Comparison of ENCODE assay signal across 8 cellular contexts in genomic region chr3:197737319-197737649, GRCh38. TPM values are rescaled to one million over a fixed set of nuclear protein-coding genes. Genes with fewer than 3 reads are reported as not detected.
DNase-seq lines count a peak whose midpoint lies in the region; ATAC-seq and TF ChIP-seq lines count a peak whose summit lies in the region.

No MANE protein-coding gene starts in this region.

- H3K9me3 ChIP-seq in right lobe of liver (no peaks in the 10 kb centered on the region), upper lobe of left lung (no peaks in the 10 kb centered on the region)

- WGBS in right lobe of liver (ENCODE audit: insufficient coverage, low coverage, low lambda C conversion rate, missing lambda C conversion rate), result 2% methylated on average over 6 of the region's 6 CpGs
- 2 to 4% methylated on average over 6 of the region's 6 CpGs for WGBS in upper lobe of left lung, 2 donors

- intact Hi-C loops in right lobe of liver (cut with DNase I), result no loop called here

- no peaks in the 10 kb centered on the region for H3K9me3 Mint-ChIP-seq in activated naive CD4-positive, alpha-beta T cell treated with anti-CD3 and anti-CD28 coated beads, Interleukin-2, amount 10 ng/mL, durations not matched to agents 7 days and 5 days

- peaks cover 5% of the 10 kb centered on the region for H3K36me3 Mint-ChIP-seq in activated naive CD4-positive, alpha-beta T cell treated with anti-CD3 and anti-CD28 coated beads, Interleukin-2, amount 10 ng/mL, durations not matched to agents 7 days and 5 days

- no peak for TF ChIP-seq EP300 in upper lobe of left lung (IDR thresholded peaks at IDR 0.05)

- in situ Hi-C loops in astrocyte of the cerebellum (cut with HindIII; ENCODE audit: low sequenced_read_pairs), result no loop called here

- CTCF ChIA-PET in activated naive CD4-positive, alpha-beta T cell treated with anti-CD3 and anti-CD28 coated beads, Interleukin-2, amount 10 ng/mL, durations not matched to agents 7 days and 5 days (lab: Charles Lee), result no interaction called here

- TF ChIP-seq POLR2A in right lobe of liver (IDR thresholded peaks at IDR 0.05) (no peak), upper lobe of left lung (IDR thresholded peaks at IDR 0.05) (no peak)

- H3K4me1 ChIP-seq in right lobe of liver (peaks cover 0 to 17% (median 0%) of the 10 kb centered on the region in 4 donors), upper lobe of left lung (peaks cover 14 to 29% (median 20%) of the 10 kb centered on the region in 4 donors)

- ATAC-seq in right lobe of liver (peak; percentile 2 to 10 (median 6)), upper lobe of left lung (ENCODE audit: low FRiP score in 2 of 2) (peak in 1 of 2 donors; percentile 0), HG03196 (IDR thresholded peaks at IDR 0.05; ENCODE audit: unreplicated experiment) (no peak)

- H3K27me3 ChIP-seq in right lobe of liver, result no peaks in the 10 kb centered on the region
- H3K27me3 ChIP-seq in upper lobe of left lung, result no peaks in the 10 kb centered on the region

- peak overlapping the region; percentile 85 for H3K4me3 ChIP-seq in astrocyte of the cerebellum (ENCODE audit: low read depth, low read length)
- H3K4me3 ChIP-seq in right lobe of liver, result peak overlapping the region; percentile 83 to 93 (median 92)
- H3K4me3 ChIP-seq in upper lobe of left lung, result peak overlapping the region; percentile 40 to 100 (median 96)

- DNase-seq in activated naive CD4-positive, alpha-beta T cell treated with anti-CD3 and anti-CD28 coated beads, Interleukin-2, amount 10 ng/mL, durations not matched to agents 7 days and 5 days, result no peak
- no peak for DNase-seq in activated naive CD4-positive, alpha-beta T cell treated with Interleukin-2 at 50 U/mL for 16 hours
- DNase-seq in astrocyte of the cerebellum (ENCODE audit: low read depth), result no peak
- DNase-seq in right lobe of liver, result no peak
- no peak for DNase-seq in upper lobe of left lung
- no peak for DNase-seq in activated CD4-positive, CD25-positive, alpha-beta regulatory T cell (lab: John Stamatoyannopoulos, UW)
- DNase-seq in islet precursor cell, result no peak

- H3K36me3 ChIP-seq in right lobe of liver, result no peaks in the 10 kb centered on the region
- H3K36me3 ChIP-seq in upper lobe of left lung, result no peaks in the 10 kb centered on the region

- H3K4me3 Mint-ChIP-seq in activated naive CD4-positive, alpha-beta T cell treated with anti-CD3 and anti-CD28 coated beads, Interleukin-2, amount 10 ng/mL, durations not matched to agents 7 days and 5 days, result peak overlapping the region; percentile 93

- H3K27ac Mint-ChIP-seq in activated naive CD4-positive, alpha-beta T cell treated with anti-CD3 and anti-CD28 coated beads, Interleukin-2, amount 10 ng/mL, durations not matched to agents 7 days and 5 days, result peak overlapping the region; percentile 75

- TF ChIP-seq CTCF in astrocyte of the cerebellum (IDR thresholded peaks at IDR 0.05; ENCODE audit: low read depth, low read length, missing control alignments) (no peak), right lobe of liver (IDR thresholded peaks at IDR 0.05) (no peak), upper lobe of left lung (IDR thresholded peaks at IDR 0.05) (no peak)

- peaks cover 11% of the 10 kb centered on the region for H3K27me3 Mint-ChIP-seq in activated naive CD4-positive, alpha-beta T cell treated with anti-CD3 and anti-CD28 coated beads, Interleukin-2, amount 10 ng/mL, durations not matched to agents 7 days and 5 days

- peak overlapping the region; percentile 32 to 48 (median 42) for H3K27ac ChIP-seq in right lobe of liver
- peak overlapping the region; percentile 81 to 95 (median 86) for H3K27ac ChIP-seq in upper lobe of left lung

- H3K4me1 Mint-ChIP-seq in activated naive CD4-positive, alpha-beta T cell treated with anti-CD3 and anti-CD28 coated beads, Interleukin-2, amount 10 ng/mL, durations not matched to agents 7 days and 5 days, result peaks cover 37% of the 10 kb centered on the region

RNA-seq across cellular contexts. Expression of gene RUBCN, which starts 0.6 kb away (rescaled TPM):
- total RNA-seq in right lobe of liver (10 to 100 TPM in 2 of 6 experiments, 1 to 10 TPM in 4; 6.4 to 19.4 (median 7.7) TPM), upper lobe of left lung (100 to 1,000 TPM in 1 of 6 donors, 10 to 100 TPM in 5; 34.8 to 103 (median 51.2) TPM)

RNA-seq across cellular contexts. Expression of gene FYTTD1, which starts 12.4 kb away (rescaled TPM):
- total RNA-seq in right lobe of liver, result 10 to 100 TPM; 20.2 to 33.4 (median 23.9) TPM
- total RNA-seq in upper lobe of left lung, result 10 to 100 TPM; 25.5 to 50.0 (median 37.5) TPM

RNA-seq across cellular contexts. Expression of gene LRCH3, which starts 53.8 kb away (rescaled TPM):
- total RNA-seq in right lobe of liver (10 to 100 TPM; 18.8 to 24.2 (median 21.8) TPM), upper lobe of left lung (10 to 100 TPM; 24.6 to 68.1 (median 34.2) TPM)
